Comparison of ENCODE assay signal across 8 cellular contexts in genomic region chr2:176096243-176096985, GRCh38. TPM values are rescaled to one million over a fixed set of nuclear protein-coding genes. Genes with fewer than 3 reads are reported as not detected.
DNase-seq lines count a peak whose midpoint lies in the region; ATAC-seq and TF ChIP-seq lines count a peak whose summit lies in the region.

No MANE protein-coding gene starts in this region.

- H3K4me1 ChIP-seq in MM.1S (ENCODE audit: low read length) (0 out of 2 replicates have a peak, but pooled peaks cover 5% of the 10 kb centered on the region), mammary epithelial cell (ENCODE audit: insufficient read depth, low read length) (peaks cover 8% of the 10 kb centered on the region), neural progenitor cell (no peaks in the 10 kb centered on the region)

- CTCF ChIA-PET in mammary epithelial cell (lab: Charles Lee; ENCODE audit: low non-redundant PET) = interaction anchor here (0.5 to 0.6 kb wide), 2 partner anchors 740 to 786 kb away, joined by 3 read pairs; no protein-coding TSS in a partner anchor

- H3K79me2 ChIP-seq in MM.1S (ENCODE audit: low read length) (no peaks in the 10 kb centered on the region), mammary epithelial cell (ENCODE audit: insufficient read depth, low read length) (no peaks in the 10 kb centered on the region), neural progenitor cell (ENCODE audit: low read depth) (no peaks in the 10 kb centered on the region)

- peaks cover 90% of the 10 kb centered on the region for H3K27me3 Mint-ChIP-seq in neural progenitor cell (ENCODE audit: insufficient read depth, low read depth)

- H3K27me3 ChIP-seq in MM.1S (replicated peaks; ENCODE audit: insufficient read depth, low read length) (no peaks in the 10 kb centered on the region; the same call in 1 of the 2 replicates), mammary epithelial cell (ENCODE audit: insufficient read depth, low read length) (peaks cover 91% of the 10 kb centered on the region), neural progenitor cell (peaks cover 100% of the 10 kb centered on the region)

- peak overlapping the region; percentile 57 for H3K4me3 Mint-ChIP-seq in neural progenitor cell

- WGBS in mammary epithelial cell (ENCODE audit: low coverage, missing lambda C conversion rate) = 5% methylated on average over 12 of the region's 16 CpGs

- H4K20me1 ChIP-seq in MM.1S (ENCODE audit: insufficient read depth, low read length) = no peaks in the 10 kb centered on the region
- H4K20me1 ChIP-seq in mammary epithelial cell (ENCODE audit: insufficient read depth, low read length) = no peaks in the 10 kb centered on the region
- peaks cover 93% of the 10 kb centered on the region for H4K20me1 ChIP-seq in neural progenitor cell (ENCODE audit: low read depth)

- H3K4me3 ChIP-seq in MM.1S (ENCODE audit: low read length) (peak overlapping the region; percentile 66), mammary epithelial cell (replicated peaks in 1 of 3; ENCODE audit: insufficient read depth in 1 of 3, low read depth in 2 of 3, low read length in 3 of 3) (no peak overlapping the region), neural progenitor cell (no peak overlapping the region)

- ATAC-seq in GM21381 (IDR thresholded peaks at IDR 0.05; ENCODE audit: unreplicated experiment) = no peak
- no peak for ATAC-seq in activated CD4-positive, CD25-positive, alpha-beta regulatory T cell treated with anti-CD3 and anti-CD28 coated beads, Interleukin-2, amount 50 U/mL, for 24 hours
- no peak for ATAC-seq in HG03045 (IDR thresholded peaks at IDR 0.05; ENCODE audit: unreplicated experiment)

- no peaks in the 10 kb centered on the region for H3K9me3 ChIP-seq in MM.1S (replicated peaks; ENCODE audit: insufficient read depth, low read length)
- H3K9me3 ChIP-seq in mammary epithelial cell (replicated peaks; ENCODE audit: insufficient read depth, low read length) = peaks cover 4% of the 10 kb centered on the region
- H3K9me3 ChIP-seq in neural progenitor cell (ENCODE audit: low read depth) = no peaks in the 10 kb centered on the region

- BruUV-seq in mammary epithelial cell (replicated peaks; lab: Mats Ljungman, UMichigan) = no TSS peak

- H3K36me3 ChIP-seq in MM.1S (replicated peaks; ENCODE audit: insufficient read depth, low read length) = no peaks in the 10 kb centered on the region
- H3K36me3 ChIP-seq in mammary epithelial cell (ENCODE audit: insufficient read depth, low read length) = no peaks in the 10 kb centered on the region
- no peaks in the 10 kb centered on the region for H3K36me3 ChIP-seq in neural progenitor cell

- peak; percentile 42 for DNase-seq in DMS53 (lab: John Stamatoyannopoulos, UW)
- DNase-seq in MM.1S = peak; percentile 68
- DNase-seq in mammary epithelial cell = no peak
- DNase-seq in neural progenitor cell (ENCODE audit: low spot score) = no peak
- no peak for DNase-seq in nucleus accumbens (lab: John Stamatoyannopoulos, UW)

- no peak overlapping the region for H3K27ac Mint-ChIP-seq in neural progenitor cell

- H3F3A ChIP-seq in MM.1S (ENCODE audit: insufficient read depth, low read length) (peaks cover 17% of the 10 kb centered on the region), neural progenitor cell (ENCODE audit: low read depth) (no peaks in the 10 kb centered on the region)

- H2AFZ ChIP-seq in MM.1S (ENCODE audit: low read length) (peak overlapping the region; percentile 81), mammary epithelial cell (ENCODE audit: low read depth, low read length) (no peak overlapping the region), neural progenitor cell (replicated peaks) (no peak overlapping the region)

- intact Hi-C loops in mammary epithelial cell (cut with micrococcal nuclease) = loop anchor here (2.0 to 10.0 kb wide), 5 partner anchors 406 to 1399 kb away; partner anchors contain the start of gene CHN1

- dilution Hi-C loops in mammary epithelial cell (cut with HindIII; ENCODE audit: low sequenced_read_pairs) = no loop called here

- no peaks in the 10 kb centered on the region for H3K9me2 ChIP-seq in MM.1S (replicated peaks; ENCODE audit: insufficient read depth, low read length)

- peak overlapping the region; percentile 81 for H3K27ac ChIP-seq in MM.1S (ENCODE audit: low read length)
- H3K27ac ChIP-seq in mammary epithelial cell (ENCODE audit: insufficient read depth, low read depth, low read length) = no peak overlapping the region
- no peak overlapping the region for H3K27ac ChIP-seq in neural progenitor cell

- H3K9me3 Mint-ChIP-seq in neural progenitor cell = peaks cover 2% of the 10 kb centered on the region

- in situ Hi-C loops in mammary epithelial cell (cut with MboI; ENCODE audit: low sequenced_read_pairs in 2 of 2) = loop anchor here (10.0 to 25.0 kb wide), 4 partner anchors 402 to 1059 kb away; no protein-coding TSS in a partner anchor

- peaks cover 10% of the 10 kb centered on the region for H3K4me1 Mint-ChIP-seq in neural progenitor cell

- peak overlapping the region; percentile 95 for H3K4me2 ChIP-seq in MM.1S (ENCODE audit: low read depth, low read length)
- H3K4me2 ChIP-seq in mammary epithelial cell (ENCODE audit: insufficient read depth, low read depth, low read length) = peak overlapping the region; percentile 1
- H3K4me2 ChIP-seq in neural progenitor cell = no peak overlapping the region

- peak overlapping the region; percentile 60 for H3K9ac ChIP-seq in MM.1S (ENCODE audit: low read length)
- no peak overlapping the region for H3K9ac ChIP-seq in mammary epithelial cell (ENCODE audit: insufficient read depth, low read length)
- no peak overlapping the region for H3K9ac ChIP-seq in neural progenitor cell

- TF ChIP-seq CTCF in MM.1S (IDR thresholded peaks at IDR 0.05; ENCODE audit: low read length) (0 out of 2 replicates have a peak, but pooled peaks have one; percentile 7), mammary epithelial cell (conservative IDR thresholded peaks at IDR 0.05 in 1 of 2, IDR thresholded peaks at IDR 0.05 in 1 of 2; ENCODE audit: extremely low read depth in 1 of 2, insufficient read depth in 1 of 2, low read depth in 1 of 2, low read length in 2 of 2) (no peak), neural progenitor cell (IDR thresholded peaks at IDR 0.05) (no peak)

- no peaks in the 10 kb centered on the region for H3K36me3 Mint-ChIP-seq in neural progenitor cell

RNA-seq across cellular contexts. Expression of gene HOXD12, which starts 3.2 kb away (rescaled TPM):
- total RNA-seq in mammary epithelial cell (not detected), neural progenitor cell (ENCODE audit: low replicate concordance) (not detected in 2 replicates)
- not detected for polyA plus RNA-seq in mammary epithelial cell
- polyA minus RNA-seq in mammary epithelial cell = not detected

RNA-seq across cellular contexts. Expression of gene HOXD13, which starts 3.9 kb away (rescaled TPM):
- not detected for total RNA-seq in mammary epithelial cell
- polyA plus RNA-seq in mammary epithelial cell = not detected
- not detected for polyA minus RNA-seq in mammary epithelial cell
- not detected in 2 replicates for total RNA-seq in neural progenitor cell (ENCODE audit: low replicate concordance)

RNA-seq across cellular contexts. Expression of gene HOXD11, which starts 10.7 kb away (rescaled TPM):
- not detected for total RNA-seq in mammary epithelial cell
- not detected for polyA plus RNA-seq in mammary epithelial cell
- polyA minus RNA-seq in mammary epithelial cell = not detected
- not detected in 2 replicates for total RNA-seq in neural progenitor cell (ENCODE audit: low replicate concordance)

RNA-seq across cellular contexts. Expression of gene EVX2, which starts 12.7 kb away (rescaled TPM):
- total RNA-seq in mammary epithelial cell = not detected
- polyA plus RNA-seq in mammary epithelial cell = not detected
- not detected for polyA minus RNA-seq in mammary epithelial cell
- not detected in 2 replicates for total RNA-seq in neural progenitor cell (ENCODE audit: low replicate concordance)

RNA-seq across cellular contexts. Expression of gene HOXD10, which starts 20.2 kb away (rescaled TPM):
- total RNA-seq in mammary epithelial cell (not detected), neural progenitor cell (ENCODE audit: low replicate concordance) (not detected in 2 replicates)
- polyA plus RNA-seq in mammary epithelial cell = not detected
- polyA minus RNA-seq in mammary epithelial cell = not detected

Comparison
In these comparisons a context has a peak if more than half of its experiments do, and no peak if none do; other contexts are left out.
1. DNase-seq: peak in DMS53 (single experiment) and MM.1S (single experiment); none in mammary epithelial cell (single experiment), neural progenitor cell (single experiment) and nucleus accumbens (0 of 56).